In the genomic region with DNA sequence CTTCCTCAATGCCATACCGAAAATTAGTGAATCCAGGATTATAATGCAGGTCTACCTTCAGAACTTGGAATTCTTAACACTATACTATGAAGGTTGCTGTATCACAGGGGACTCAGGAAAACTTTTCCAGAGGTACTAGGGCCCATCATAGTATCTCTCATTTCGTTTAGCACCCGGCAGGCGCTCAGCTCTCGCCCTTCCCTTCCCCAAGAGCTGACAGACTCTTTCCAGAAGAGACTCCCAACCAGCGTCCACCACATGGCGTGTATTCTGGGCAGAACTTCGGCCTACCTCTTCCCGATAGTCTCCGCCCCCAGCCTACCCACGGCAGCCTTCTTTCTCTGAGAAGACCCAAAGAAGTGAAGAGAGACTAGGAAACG, we compare ENCODE assay signal across 8 cellular contexts. TPM values are rescaled to one million over a fixed set of nuclear protein-coding genes. Genes with fewer than 3 reads are reported as not detected.
A peak's percentile ranks its signal among the peaks of the same experiment; 100 is the strongest.
DNase-seq lines count a peak whose midpoint lies in the region; ATAC-seq and TF ChIP-seq lines count a peak whose summit lies in the region.

No MANE protein-coding gene starts in this region.

- H3K9me2 ChIP-seq in DOHH2 (replicated peaks; ENCODE audit: control insufficient read depth, low read length) (no peaks in the 10 kb centered on the region), hepatocyte (replicated peaks; ENCODE audit: insufficient read depth) (no peaks in the 10 kb centered on the region)

- H3K27ac Mint-ChIP-seq in activated T-helper 2 cell treated with anti-CD3 and anti-CD28 coated beads, Interferon-gamma antibody, Interleukin-2, Interleukin-4, amounts not matched to agents 10 μg/mL and 5 μg/mL and 100 μg/mL, durations not matched to agents 14 hours and 24 hours and 36 hours: peak overlapping the region; percentile 95

- no peaks in the 10 kb centered on the region for H3F3A ChIP-seq in DOHH2 (ENCODE audit: control insufficient read depth, insufficient read depth)
- no peaks in the 10 kb centered on the region for H3F3A ChIP-seq in smooth muscle cell (ENCODE audit: low read depth)

- H3K27me3 Mint-ChIP-seq in activated T-helper 2 cell treated with anti-CD3 and anti-CD28 coated beads, Interferon-gamma antibody, Interleukin-2, Interleukin-4, amounts not matched to agents 10 μg/mL and 5 μg/mL and 100 μg/mL, durations not matched to agents 14 hours and 24 hours and 36 hours (ENCODE audit: low read depth): no peaks in the 10 kb centered on the region

- H3K4me1 ChIP-seq in DOHH2 (ENCODE audit: control insufficient read depth, low read length) (peaks cover 27% of the 10 kb centered on the region), hepatocyte (ENCODE audit: insufficient read depth) (peaks cover 10% of the 10 kb centered on the region), smooth muscle cell (ENCODE audit: low read depth) (peaks cover 19% of the 10 kb centered on the region)

- H3K79me2 ChIP-seq in DOHH2 (ENCODE audit: control insufficient read depth, low read length): peaks cover 76% of the 10 kb centered on the region
- peaks cover 22% of the 10 kb centered on the region for H3K79me2 ChIP-seq in hepatocyte
- H3K79me2 ChIP-seq in smooth muscle cell (ENCODE audit: low read depth): peaks cover 29% of the 10 kb centered on the region

- peaks cover 31% of the 10 kb centered on the region for H3K4me1 Mint-ChIP-seq in activated T-helper 2 cell treated with anti-CD3 and anti-CD28 coated beads, Interferon-gamma antibody, Interleukin-2, Interleukin-4, amounts not matched to agents 10 μg/mL and 5 μg/mL and 100 μg/mL, durations not matched to agents 14 hours and 24 hours and 36 hours (ENCODE audit: low read depth)

- H2AFZ ChIP-seq in hepatocyte: peak overlapping the region; percentile 70
- H2AFZ ChIP-seq in smooth muscle cell (ENCODE audit: low read depth): peak overlapping the region; percentile 94

- H3K9me3 ChIP-seq in DOHH2 (ENCODE audit: control insufficient read depth, insufficient read depth, low read length) (no peaks in the 10 kb centered on the region), hepatocyte (ENCODE audit: low read depth) (no peaks in the 10 kb centered on the region), smooth muscle cell (replicated peaks; ENCODE audit: low read depth) (no peaks in the 10 kb centered on the region)

- intact Hi-C loops in activated T-helper 2 cell treated with anti-CD3 and anti-CD28 coated beads, Interferon-gamma antibody, Interleukin-2, Interleukin-4, amounts not matched to agents 10 μg/mL and 5 μg/mL and 100 μg/mL, durations not matched to agents 14 hours and 24 hours and 36 hours (cut with micrococcal nuclease): loop anchor here (1.0 to 5.0 kb wide), 3 partner anchors 32 to 345 kb away; partner anchors contain the start of genes IARS1 and IPPK

- H3K27me3 ChIP-seq in DOHH2 (ENCODE audit: control insufficient read depth, low read length) (no peaks in the 10 kb centered on the region), hepatocyte (no peaks in the 10 kb centered on the region), smooth muscle cell (ENCODE audit: low read depth) (no peaks in the 10 kb centered on the region)

- H4K20me1 ChIP-seq in DOHH2 (ENCODE audit: control insufficient read depth, insufficient read depth, low read depth, low read length) (no peaks in the 10 kb centered on the region), hepatocyte (ENCODE audit: insufficient read depth, poor library complexity, severe bottlenecking) (no peaks in the 10 kb centered on the region), smooth muscle cell (ENCODE audit: low read depth) (no peaks in the 10 kb centered on the region)

- H3K9me3 Mint-ChIP-seq in activated T-helper 2 cell treated with anti-CD3 and anti-CD28 coated beads, Interferon-gamma antibody, Interleukin-2, Interleukin-4, amounts not matched to agents 10 μg/mL and 5 μg/mL and 100 μg/mL, durations not matched to agents 14 hours and 24 hours and 36 hours: no peaks in the 10 kb centered on the region

- H3K4me3 ChIP-seq in DOHH2 (ENCODE audit: low read length): peak overlapping the region; percentile 95
- H3K4me3 ChIP-seq in hepatocyte: peak overlapping the region; percentile 65
- peak overlapping the region; percentile 70 for H3K4me3 ChIP-seq in smooth muscle cell

- H3K27ac ChIP-seq in DOHH2 (ENCODE audit: low read depth, low read length) (peak overlapping the region; percentile 77), hepatocyte (peak overlapping the region; percentile 100), smooth muscle cell (ENCODE audit: low read depth) (peak overlapping the region; percentile 97)

- peak overlapping the region; percentile 98 for H3K9ac ChIP-seq in smooth muscle cell (ENCODE audit: low read depth)

- H3K4me2 ChIP-seq in DOHH2 (ENCODE audit: low read length) (peak overlapping the region; percentile 63), hepatocyte (peak overlapping the region; percentile 95), smooth muscle cell (peak overlapping the region; percentile 98)

- H3K36me3 Mint-ChIP-seq in activated T-helper 2 cell treated with anti-CD3 and anti-CD28 coated beads, Interferon-gamma antibody, Interleukin-2, Interleukin-4, amounts not matched to agents 10 μg/mL and 5 μg/mL and 100 μg/mL, durations not matched to agents 14 hours and 24 hours and 36 hours (ENCODE audit: low read depth): peaks cover 33% of the 10 kb centered on the region

- TF ChIP-seq CTCF in DOHH2 (IDR thresholded peaks at IDR 0.05; ENCODE audit: low read depth, low read length, poor library complexity, severe bottlenecking) (no peak), hepatocyte (IDR thresholded peaks at IDR 0.05; ENCODE audit: poor library complexity) (no peak), smooth muscle cell (IDR thresholded peaks at IDR 0.05; ENCODE audit: borderline replicate concordance, insufficient read depth, poor library complexity, severe bottlenecking) (no peak)

- no peak for DNase-seq in activated T-helper 2 cell treated with anti-CD3 and anti-CD28 coated beads, Interferon-gamma antibody, Interleukin-2, Interleukin-4, amounts not matched to agents 10 μg/mL and 5 μg/mL and 100 μg/mL, durations not matched to agents 14 hours and 24 hours and 36 hours (ENCODE audit: low spot score)
- DNase-seq in hepatocyte (ENCODE audit: low spot score) (no peak), smooth muscle cell (lab: John Stamatoyannopoulos, UW; ENCODE audit: unreplicated experiment) (no peak), NCI-H69 (lab: John Stamatoyannopoulos, UW) (no peak), NCI-H748 (lab: John Stamatoyannopoulos, UW; ENCODE audit: unreplicated experiment) (no peak)

- peak overlapping the region; percentile 92 for H3K4me3 Mint-ChIP-seq in activated T-helper 2 cell treated with anti-CD3 and anti-CD28 coated beads, Interferon-gamma antibody, Interleukin-2, Interleukin-4, amounts not matched to agents 10 μg/mL and 5 μg/mL and 100 μg/mL, durations not matched to agents 14 hours and 24 hours and 36 hours (ENCODE audit: low read depth)

- 2% methylated on average over 12 of the region's 12 CpGs for whole genome bisulfite sequencing in hepatocyte (ENCODE audit: low lambda C conversion rate, missing lambda C conversion rate)
- WGBS in smooth muscle cell (ENCODE audit: low lambda C conversion rate): under 1% methylated on average over 12 of the region's 12 CpGs

- ATAC-seq in HG02642 (IDR thresholded peaks at IDR 0.05; ENCODE audit: poor library complexity, unreplicated experiment) (peak; percentile 18), GM18909 (IDR thresholded peaks at IDR 0.05; ENCODE audit: poor library complexity, unreplicated experiment) (no peak)

- H3K36me3 ChIP-seq in DOHH2 (ENCODE audit: control insufficient read depth, low read length): peaks cover 45% of the 10 kb centered on the region
- no peaks in the 10 kb centered on the region for H3K36me3 ChIP-seq in hepatocyte (replicated peaks; ENCODE audit: insufficient read depth, low read depth)
- H3K36me3 ChIP-seq in smooth muscle cell (ENCODE audit: low read depth): peaks cover 6% of the 10 kb centered on the region

RNA-seq across cellular contexts. Expression of gene NOL8, which starts 0.3 kb away (rescaled TPM):
- 73.2 and 75.5 TPM in 2 replicates for total RNA-seq in activated T-helper 2 cell treated with anti-CD3 and anti-CD28 coated beads, Interferon-gamma antibody, Interleukin-2, Interleukin-4, amounts not matched to agents 10 μg/mL and 5 μg/mL and 100 μg/mL, durations not matched to agents 14 hours and 24 hours and 36 hours
- total RNA-seq in hepatocyte (17.3 and 28.9 TPM in 2 replicates), smooth muscle cell (13.0 and 21.3 TPM in 2 replicates)
- polyA plus RNA-seq in hepatocyte (17.5 and 25.6 TPM in 2 replicates), smooth muscle cell (15.1 and 16.9 TPM in 2 replicates)

RNA-seq across cellular contexts. Expression of gene CENPP, which starts 0.9 kb away (rescaled TPM):
- total RNA-seq in activated T-helper 2 cell treated with anti-CD3 and anti-CD28 coated beads, Interferon-gamma antibody, Interleukin-2, Interleukin-4, amounts not matched to agents 10 μg/mL and 5 μg/mL and 100 μg/mL, durations not matched to agents 14 hours and 24 hours and 36 hours: 19.2 and 21.0 TPM in 2 replicates
- total RNA-seq in hepatocyte: 2.0 and 5.9 TPM in 2 replicates
- polyA plus RNA-seq in hepatocyte: 2.8 and 5.1 TPM in 2 replicates
- 4.2 and 10.8 TPM in 2 replicates for total RNA-seq in smooth muscle cell
- 12.1 and 17.5 TPM in 2 replicates for polyA plus RNA-seq in smooth muscle cell

RNA-seq across cellular contexts. Expression of gene IARS1, which starts 31.4 kb away (rescaled TPM):
- total RNA-seq in activated T-helper 2 cell treated with anti-CD3 and anti-CD28 coated beads, Interferon-gamma antibody, Interleukin-2, Interleukin-4, amounts not matched to agents 10 μg/mL and 5 μg/mL and 100 μg/mL, durations not matched to agents 14 hours and 24 hours and 36 hours: 177 and 186 TPM in 2 replicates
- total RNA-seq in hepatocyte (158 and 180 TPM in 2 replicates), smooth muscle cell (150 and 208 TPM in 2 replicates)
- polyA plus RNA-seq in hepatocyte (74.4 and 76.7 TPM in 2 replicates), smooth muscle cell (85.0 and 93.0 TPM in 2 replicates)
